Comparison of ENCODE assay signal across 8 cellular contexts in genomic region chr1:223670458-223671159, GRCh38.
DNase-seq lines count a peak whose midpoint lies in the region; ATAC-seq and TF ChIP-seq lines count a peak whose summit lies in the region.

No MANE protein-coding gene starts in this region.

- H3K27ac Mint-ChIP-seq in stimulated activated naive B cell treated with anti-CD40 and anti-IgM and Interleukin-4, amounts not matched to agents 10 μg/mL and 1 μg/mL and 100 μg/mL, for 72 hours, result no peak overlapping the region

- no peaks in the 10 kb centered on the region for H3K4me1 ChIP-seq in HEK293 (ENCODE audit: control insufficient read depth, insufficient read depth, low read length)

- H3K4me1 Mint-ChIP-seq in stimulated activated naive B cell treated with anti-CD40 and anti-IgM and Interleukin-4, amounts not matched to agents 10 μg/mL and 1 μg/mL and 100 μg/mL, for 72 hours, result peaks cover 0 to 13% of the 10 kb centered on the region in 2 donors

- H3K4me3 ChIP-seq in HEK293 (ENCODE audit: low read depth, low read length), result no peak overlapping the region

- no peak overlapping the region for H3K27ac ChIP-seq in HEK293 (ENCODE audit: extremely low read depth, low read depth, low read length)

- CTCF ChIA-PET in HEK293 (lab: Yijun Ruan, JAX), result interaction anchor here (0.5 to 3.6 kb wide), 36 partner anchors 8 to 592 kb away, joined by 3 to 29 read pairs (median 4); no protein-coding TSS in a partner anchor

- H3K9me3 ChIP-seq in HEK293 (ENCODE audit: control insufficient read depth, insufficient read depth, low read depth, low read length), result no peaks in the 10 kb centered on the region

- POLR2A ChIA-PET in HEK293 (lab: Yijun Ruan, JAX), result no interaction called here

- peak; percentile 45 to 65 for ATAC-seq in stimulated activated naive B cell treated with anti-CD40 and anti-IgM and Interleukin-4, amounts not matched to agents 10 μg/mL and 1 μg/mL and 100 μg/mL, for 72 hours (replicated peaks)
- no peak for ATAC-seq in HG02678 (IDR thresholded peaks at IDR 0.05; ENCODE audit: unreplicated experiment)
- no peak for ATAC-seq in HG03520 (IDR thresholded peaks at IDR 0.05; ENCODE audit: unreplicated experiment)
- no peak for ATAC-seq in GM18858 (IDR thresholded peaks at IDR 0.05; ENCODE audit: unreplicated experiment)

- TF ChIP-seq CTCF in HEK293 (tag by site-specific recombination; IDR thresholded peaks at IDR 0.05), result peak; percentile 44; the same call in 1 of the 2 replicates

- peaks cover 7 to 14% of the 10 kb centered on the region in 2 donors for H3K27me3 Mint-ChIP-seq in stimulated activated naive B cell treated with anti-CD40 and anti-IgM and Interleukin-4, amounts not matched to agents 10 μg/mL and 1 μg/mL and 100 μg/mL, for 72 hours

- peaks cover 9 to 10% of the 10 kb centered on the region in 2 donors for H3K36me3 Mint-ChIP-seq in stimulated activated naive B cell treated with anti-CD40 and anti-IgM and Interleukin-4, amounts not matched to agents 10 μg/mL and 1 μg/mL and 100 μg/mL, for 72 hours

- DNase-seq in DMS53 (lab: John Stamatoyannopoulos, UW) (peak; percentile 83), SKM-1 (lab: John Stamatoyannopoulos, UW; ENCODE audit: unreplicated experiment) (peak; percentile 29), foreskin melanocyte (peak; percentile 35)
- DNase-seq in stimulated activated naive B cell treated with anti-CD40 and anti-IgM and Interleukin-4, amounts not matched to agents 10 μg/mL and 1 μg/mL and 100 μg/mL, for 72 hours, result no peak

- H3K9me3 Mint-ChIP-seq in stimulated activated naive B cell treated with anti-CD40 and anti-IgM and Interleukin-4, amounts not matched to agents 10 μg/mL and 1 μg/mL and 100 μg/mL, for 72 hours, result peaks cover 14 to 15% of the 10 kb centered on the region in 2 donors

- no peaks in the 10 kb centered on the region for H3K36me3 ChIP-seq in HEK293 (ENCODE audit: control insufficient read depth in 2 of 2, insufficient read depth in 1 of 2, low read length in 2 of 2)

- no peak overlapping the region for H3K4me3 Mint-ChIP-seq in stimulated activated naive B cell treated with anti-CD40 and anti-IgM and Interleukin-4, amounts not matched to agents 10 μg/mL and 1 μg/mL and 100 μg/mL, for 72 hours

TF ChIP-seq in HEK293, 187 proteins besides CTCF, POLR2A, EP300 and RAD21:
- TF ChIP-seq ZNF513 (tag by site-specific recombination; IDR thresholded peaks at IDR 0.05) (peak; percentile 25; the same call in 1 of the 2 replicates), ZNF654 (tag by site-specific recombination; IDR thresholded peaks at IDR 0.05; ENCODE audit: low read depth) (no peak; the same call in 1 of the 2 replicates), ZBTB48 (tag by site-specific recombination; IDR thresholded peaks at IDR 0.05) (peak; percentile 92), ZNF830 (tag by site-specific recombination; IDR thresholded peaks at IDR 0.05; ENCODE audit: low read depth) (no peak), ZNF174 (tag by site-specific recombination; IDR thresholded peaks at IDR 0.05) (no peak)
TF ChIP-seq in HEK293: peak in this region for 2.

Comparison
In these comparisons a context has a peak if more than half of its experiments do, and no peak if none do; other contexts are left out.
1. ATAC-seq: peak in stimulated activated naive B cell treated with anti-CD40 and anti-IgM and Interleukin-4, amounts not matched to agents 10 μg/mL and 1 μg/mL and 100 μg/mL, for 72 hours (2 of 2); none in HG02678 (single experiment), HG03520 (single experiment) and GM18858 (single experiment).